ENCODE assay signal across 21 cellular contexts in genomic region chr3:182989566-182989965, GRCh38. TPM values are rescaled to one million over a fixed set of nuclear protein-coding genes. Genes with fewer than 3 reads are reported as not detected.
DNase-seq lines count a peak whose midpoint lies in the region; ATAC-seq, FAIRE-seq and TF ChIP-seq lines count a peak whose summit lies in the region.
"Had no signal": no experiment of that assay in that cellular context is flagged by ENCODE, and none has a peak within 500 bp of the region (broad histone marks: within the 10 kb centered on the region; RNA-seq: fewer than 3 reads in every experiment).

No MANE protein-coding gene starts in this region.

- ATAC-seq in left cardiac atrium (no peak), upper lobe of right lung (peak; percentile 73), omental fat pad (ENCODE audit: low FRiP score) (no peak)
- no peak for ATAC-seq in activated CD8-positive, alpha-beta T cell treated with anti-CD3 and anti-CD28 coated beads, Interleukin-2, amount 10 ng/mL, durations not matched to agents 7 days and 5 days
- ATAC-seq: left colon had no signal

- no peak overlapping the region for H3K27ac Mint-ChIP-seq in activated CD8-positive, alpha-beta T cell treated with anti-CD3 and anti-CD28 coated beads, Interleukin-2, amount 10 ng/mL, durations not matched to agents 7 days and 5 days
- H3K27ac Mint-ChIP-seq: mesothelial cell of epicardium, nephron progenitor cell, progenitor cell of endocrine pancreas had no signal

- H3K4me1 Mint-ChIP-seq in activated CD8-positive, alpha-beta T cell treated with anti-CD3 and anti-CD28 coated beads, Interleukin-2, amount 10 ng/mL, durations not matched to agents 7 days and 5 days (ENCODE audit: low read depth): peaks cover 8% of the 10 kb centered on the region
- H3K4me1 Mint-ChIP-seq: mesothelial cell of epicardium, nephron progenitor cell had no signal

- H3K4me3 ChIP-seq in right atrium auricular region (no peak overlapping the region), bronchial epithelial cell (ENCODE audit: low read depth, low read length) (no peak overlapping the region), upper lobe of right lung (no peak overlapping the region)
- H3K4me3 ChIP-seq: ascending aorta, BLaER1, thoracic aorta had no signal

- H3K9me3 ChIP-seq in right atrium auricular region (no peaks in the 10 kb centered on the region), upper lobe of right lung (no peaks in the 10 kb centered on the region)
- H3K9me3 ChIP-seq: thoracic aorta had no signal

- DNase-seq in right atrium auricular region (ENCODE audit: low spot score) (peak; percentile 30), left cardiac atrium (no peak), NCI-H69 (lab: John Stamatoyannopoulos, UW) (peak; percentile 31), bronchial epithelial cell (ENCODE audit: low read depth) (peak; percentile 58), upper lobe of right lung (no peak), omental fat pad (ENCODE audit: low spot score) (no peak)
- DNase-seq in activated CD8-positive, alpha-beta T cell treated with anti-CD3 and anti-CD28 coated beads, Interleukin-2, amount 10 ng/mL, durations not matched to agents 7 days and 5 days: no peak
- DNase-seq in stimulated activated CD8-positive, alpha-beta memory T cell treated with anti-CD3 and anti-CD28 coated beads, Interleukin-4, amount 100 ng/mL, for 48 hours: no peak
- DNase-seq: activated naive CD4-positive, alpha-beta T cell treated with anti-CD3 and anti-CD28 coated beads, Interleukin-2, amount 50 U/mL, for 16 hours; effector CD4-positive, alpha-beta T cell; GF-D8; left colon; NCI-H1930; NCI-H774; nephron progenitor cell; stimulated activated naive CD4-positive, alpha-beta T cell had no signal

- no peaks in the 10 kb centered on the region for H3K36me3 Mint-ChIP-seq in activated CD8-positive, alpha-beta T cell treated with anti-CD3 and anti-CD28 coated beads, Interleukin-2, amount 10 ng/mL, durations not matched to agents 7 days and 5 days (ENCODE audit: low read depth)
- H3K36me3 Mint-ChIP-seq: mesothelial cell of epicardium had no signal

- no peak overlapping the region for H3K27ac ChIP-seq in right atrium auricular region
- no peak overlapping the region for H3K27ac ChIP-seq in upper lobe of right lung
- H3K27ac ChIP-seq: ascending aorta, BLaER1, thoracic aorta had no signal

- POLR2A ChIA-PET in activated CD8-positive, alpha-beta T cell treated with anti-CD3 and anti-CD28 coated beads, Interleukin-2, amount 10 ng/mL, durations not matched to agents 7 days and 5 days (lab: Charles Lee): no interaction called here

- no peaks in the 10 kb centered on the region for H3K36me3 ChIP-seq in right atrium auricular region
- no peaks in the 10 kb centered on the region for H3K36me3 ChIP-seq in bronchial epithelial cell (ENCODE audit: control insufficient read depth, insufficient read depth, low read length)
- no peaks in the 10 kb centered on the region for H3K36me3 ChIP-seq in upper lobe of right lung
- H3K36me3 ChIP-seq: ascending aorta, BLaER1, thoracic aorta had no signal

- no peaks in the 10 kb centered on the region for H3K27me3 ChIP-seq in right atrium auricular region
- H3K27me3 ChIP-seq in bronchial epithelial cell (ENCODE audit: control insufficient read depth, insufficient read depth, low read length): no peaks in the 10 kb centered on the region
- H3K27me3 ChIP-seq in upper lobe of right lung: no peaks in the 10 kb centered on the region
- H3K27me3 ChIP-seq: ascending aorta, BLaER1 had no signal

- TF ChIP-seq CTCF in right atrium auricular region (IDR thresholded peaks at IDR 0.05): no peak
- TF ChIP-seq CTCF in bronchial epithelial cell (IDR thresholded peaks at IDR 0.05; ENCODE audit: insufficient read depth, low read length, severe bottlenecking): no peak
- no peak for TF ChIP-seq CTCF in upper lobe of right lung (IDR thresholded peaks at IDR 0.05)
- no peak for TF ChIP-seq CTCF in omental fat pad (IDR thresholded peaks at IDR 0.05)

- no peak for FAIRE-seq in bronchial epithelial cell (lab: Jason Lieb, UNC)

- CTCF ChIA-PET in activated CD8-positive, alpha-beta T cell treated with anti-CD3 and anti-CD28 coated beads, Interleukin-2, amount 10 ng/mL, durations not matched to agents 7 days and 5 days (lab: Charles Lee): interaction anchor here (1.1 kb wide), 1 partner anchor 279 kb away, joined by 3 read pairs; no protein-coding TSS in a partner anchor

- no peaks in the 10 kb centered on the region for H3K9me3 Mint-ChIP-seq in activated CD8-positive, alpha-beta T cell treated with anti-CD3 and anti-CD28 coated beads, Interleukin-2, amount 10 ng/mL, durations not matched to agents 7 days and 5 days (ENCODE audit: insufficient read depth)

- H3K27me3 Mint-ChIP-seq in activated CD8-positive, alpha-beta T cell treated with anti-CD3 and anti-CD28 coated beads, Interleukin-2, amount 10 ng/mL, durations not matched to agents 7 days and 5 days (ENCODE audit: low read depth): peaks cover 7% of the 10 kb centered on the region
- H3K27me3 Mint-ChIP-seq: progenitor cell of endocrine pancreas had no signal

- H3K4me1 ChIP-seq in right atrium auricular region (no peaks in the 10 kb centered on the region), upper lobe of right lung (no peaks in the 10 kb centered on the region)
- H3K4me1 ChIP-seq: ascending aorta had no signal

- intact Hi-C loops in left cardiac atrium (cut with DNase I) (no loop called here), upper lobe of right lung (cut with DNase I) (no loop called here)

- H3K4me3 Mint-ChIP-seq in activated CD8-positive, alpha-beta T cell treated with anti-CD3 and anti-CD28 coated beads, Interleukin-2, amount 10 ng/mL, durations not matched to agents 7 days and 5 days: no peak overlapping the region
- H3K4me3 Mint-ChIP-seq: mesothelial cell of epicardium, nephron progenitor cell had no signal

RNA-seq across cellular contexts. Expression of gene DCUN1D1, which starts 9.2 kb away (rescaled TPM):
- 10 to 100 TPM; 14.2 to 23.5 TPM for total RNA-seq in right atrium auricular region
- 10 to 100 TPM; 30.5 to 31.2 TPM for total RNA-seq in left cardiac atrium
- total RNA-seq in bronchial epithelial cell: 26.1 and 34.7 TPM in 2 replicates
- total RNA-seq in upper lobe of right lung: 49.9 TPM
- total RNA-seq in activated CD8-positive, alpha-beta T cell treated with anti-CD3 and anti-CD28 coated beads, Interleukin-2, amount 10 ng/mL, durations not matched to agents 7 days and 5 days: 10 to 100 TPM; 80.8 to 84.5 TPM
- 10 to 100 TPM; 19.5 to 27.7 (median 22.2) TPM for total RNA-seq in omental fat pad

Comparison
In these comparisons a context has a peak if more than half of its experiments do, and no peak if none do; other contexts are left out.
1. DNase-seq: peak in right atrium auricular region (single experiment), NCI-H69 (single experiment) and bronchial epithelial cell (single experiment); none in left cardiac atrium (single experiment), upper lobe of right lung (single experiment), activated CD8-positive, alpha-beta T cell treated with anti-CD3 and anti-CD28 coated beads, Interleukin-2, amount 10 ng/mL, durations not matched to agents 7 days and 5 days (single experiment), omental fat pad (single experiment) and stimulated activated CD8-positive, alpha-beta memory T cell treated with anti-CD3 and anti-CD28 coated beads, Interleukin-4, amount 100 ng/mL, for 48 hours (single experiment).